Comparison of ENCODE assay signal across 10 cellular contexts in genomic region chr20:5535211-5535756, GRCh38.
DNase-seq lines count a peak whose midpoint lies in the region; ATAC-seq, FAIRE-seq and TF ChIP-seq lines count a peak whose summit lies in the region.
"Had no signal": no experiment of that assay in that cellular context is flagged by ENCODE, and none has a peak within 500 bp of the region (broad histone marks: within the 10 kb centered on the region; RNA-seq: fewer than 3 reads in every experiment).

No MANE protein-coding gene starts in this region.

- DNase-seq in EL (peak; percentile 38), NOMO-1 treated with dmso at 0.1 percent for 144 hours (lab: John Stamatoyannopoulos, UW; ENCODE audit: unreplicated experiment) (peak; percentile 40), erythroblast (lab: John Stamatoyannopoulos, UW) (peak; percentile 25 to 65), omental fat pad (ENCODE audit: low spot score) (no peak), activated gamma-delta T cell treated with Interleukin-2 at 50 U/mL for 16 hours (no peak), NCI-H82 (lab: John Stamatoyannopoulos, UW) (no peak), D721Med (ENCODE audit: insufficient read length, low spot score) (no peak)
- DNase-seq: activated CD8-positive, alpha-beta memory T cell treated with anti-CD3 and anti-CD28 coated beads for 24 hours had no signal

- no peak for FAIRE-seq in D721Med (lab: Jason Lieb, UNC)

- TF ChIP-seq POLR2A in erythroblast (IDR thresholded peaks at IDR 0.05; ENCODE audit: low read length): no peak

- TF ChIP-seq CTCF in omental fat pad (IDR thresholded peaks at IDR 0.05): no peak
- no peak for TF ChIP-seq CTCF in D721Med (IDR thresholded peaks at IDR 0.05; ENCODE audit: insufficient read depth, missing control alignments)

- peak; percentile 91 for ATAC-seq in omental fat pad (ENCODE audit: low FRiP score)
- no peak for ATAC-seq in HG03196 (IDR thresholded peaks at IDR 0.05; ENCODE audit: unreplicated experiment)
- ATAC-seq: Panc1 had no signal

Comparison
In these comparisons a context has a peak if more than half of its experiments do, and no peak if none do; other contexts are left out.
1. DNase-seq: peak in EL (single experiment), NOMO-1 treated with dmso at 0.1 percent for 144 hours (single experiment) and erythroblast (2 of 2); none in omental fat pad (single experiment), activated gamma-delta T cell treated with Interleukin-2 at 50 U/mL for 16 hours (single experiment), NCI-H82 (single experiment) and D721Med (single experiment).